In the genomic region with DNA sequence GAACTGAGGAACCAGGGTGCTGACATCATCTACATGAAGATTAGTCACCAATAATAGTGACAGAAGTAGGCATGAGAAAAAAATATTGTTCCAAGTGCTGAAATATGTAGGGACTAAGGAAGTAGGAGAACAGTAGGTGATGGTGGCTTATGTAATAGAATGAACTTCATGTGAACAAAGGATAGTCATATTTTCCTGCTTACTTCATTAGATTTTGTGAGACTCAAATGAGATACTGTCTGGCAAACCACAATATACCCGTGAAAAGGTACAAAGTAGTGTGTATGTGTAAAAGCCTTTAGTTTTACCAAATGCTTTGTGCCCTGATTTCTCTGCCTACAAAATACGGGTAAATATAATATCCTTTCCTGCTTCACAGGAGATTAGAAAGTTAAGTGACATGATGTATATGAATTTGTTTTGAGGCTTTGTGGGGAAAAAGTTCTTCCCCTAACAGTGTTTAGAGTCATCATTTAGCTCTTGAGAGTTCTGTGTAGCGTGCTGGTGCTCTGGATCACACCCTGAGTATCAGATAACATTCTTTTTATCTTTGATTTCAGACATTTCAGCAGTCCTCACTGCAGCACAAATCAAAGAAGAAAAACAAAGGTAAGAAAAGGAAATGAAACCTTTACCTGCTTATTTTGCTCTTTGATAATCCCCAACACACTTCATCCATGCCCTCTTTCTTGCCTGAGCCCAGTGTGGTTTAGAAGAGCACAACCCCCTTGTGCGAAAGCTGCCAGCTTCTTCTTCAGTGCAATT, we compare ENCODE assay signal across 14 cellular contexts.
"Had no signal": no experiment of that assay in that cellular context is flagged by ENCODE, and none has a peak within 500 bp of the region (broad histone marks: within the 10 kb centered on the region; RNA-seq: fewer than 3 reads in every experiment).

No MANE protein-coding gene starts in this region.

- H3K4me1 ChIP-seq: ascending aorta, gastroesophageal sphincter, heart right ventricle, lower lobe of right lung, SJSA1, stomach had no signal

- H3K4me3 Mint-ChIP-seq: activated CD4-positive, alpha-beta memory T cell treated with anti-CD3 and anti-CD28 coated beads for 36 hours; mesothelial cell of epicardium had no signal

- DNase-seq: activated CD4-positive, alpha-beta memory T cell treated with anti-CD3 and anti-CD28 coated beads for 36 hours; activated CD4-positive, CD25-positive, alpha-beta regulatory T cell; heart right ventricle; left cardiac atrium; lower lobe of right lung; ovary; stomach had no signal

- H3K9me3 ChIP-seq: ascending aorta, gastroesophageal sphincter, lower lobe of right lung, ovary, SJSA1, thoracic aorta had no signal

- H3K27me3 ChIP-seq: ascending aorta, gastroesophageal sphincter, heart right ventricle, ovary, SJSA1, stomach had no signal

- ATAC-seq: gastroesophageal sphincter, heart right ventricle, left cardiac atrium, lower lobe of right lung, sciatic nerve had no signal

- H3K4me3 ChIP-seq: ascending aorta, gastroesophageal sphincter, heart right ventricle, lower lobe of right lung, ovary, SJSA1, stomach, thoracic aorta had no signal

- H3K36me3 ChIP-seq: ascending aorta, gastroesophageal sphincter, heart right ventricle, lower lobe of right lung, ovary, SJSA1, stomach, thoracic aorta had no signal

- H3K27me3 Mint-ChIP-seq: activated CD4-positive, alpha-beta memory T cell treated with anti-CD3 and anti-CD28 coated beads for 36 hours had no signal

- H3K27ac ChIP-seq: ascending aorta, gastroesophageal sphincter, heart right ventricle, lower lobe of right lung, ovary, SJSA1, stomach, thoracic aorta had no signal

- H3K27ac Mint-ChIP-seq: activated CD4-positive, alpha-beta memory T cell treated with anti-CD3 and anti-CD28 coated beads for 36 hours; activated T-helper 2 cell treated with anti-CD3 and anti-CD28 coated beads, Interferon-gamma antibody, Interleukin-2, Interleukin-4, amounts not matched to agents 10 μg/mL and 5 μg/mL and 100 μg/mL, durations not matched to agents 14 hours and 24 hours and 36 hours; mesothelial cell of epicardium had no signal
